ENCODE assay signal across 8 cellular contexts in the genomic region with DNA sequence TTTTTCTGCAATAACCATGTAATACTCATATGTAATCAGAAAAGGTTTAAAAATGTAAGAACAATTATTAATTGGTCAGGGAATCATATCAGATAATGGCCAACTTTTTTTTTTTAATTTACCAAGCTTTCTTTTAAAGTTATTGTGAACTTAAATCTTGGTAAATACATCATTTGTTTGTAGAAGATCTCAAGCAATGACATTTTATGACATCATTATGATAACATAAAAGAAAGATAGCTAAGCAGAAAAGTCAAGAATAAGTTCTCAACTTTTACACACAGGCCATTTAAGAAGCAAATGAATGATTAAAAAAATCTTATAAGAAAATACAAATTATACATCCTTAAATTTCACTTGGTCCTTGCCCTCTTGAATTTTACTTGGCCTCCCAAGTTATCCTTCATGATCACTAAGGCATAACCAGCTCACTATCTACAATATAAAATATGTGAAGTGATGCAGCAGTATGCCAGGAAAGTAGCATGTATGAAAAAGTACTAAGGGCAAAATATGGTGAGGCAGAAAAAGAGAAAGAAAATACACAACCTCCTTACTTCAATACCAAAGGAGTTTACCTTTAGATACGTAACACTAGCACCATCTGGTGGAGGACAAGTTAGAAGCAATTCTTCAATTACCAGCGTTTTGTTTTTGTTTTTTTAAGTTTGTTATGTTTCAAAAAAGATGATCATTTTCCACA.
DNase-seq lines count a peak whose midpoint lies in the region; ATAC-seq, FAIRE-seq and TF ChIP-seq lines count a peak whose summit lies in the region.

No MANE protein-coding gene starts in this region.

- peak; percentile 89 for FAIRE-seq in pancreas (lab: Jason Lieb, UNC)

- no peaks in the 10 kb centered on the region for H3K9me3 ChIP-seq in left ventricle myocardium inferior (replicated peaks)
- no peaks in the 10 kb centered on the region for H3K9me3 ChIP-seq in SJCRH30 (replicated peaks)
- H3K9me3 ChIP-seq in pancreas: no peaks in the 10 kb centered on the region

- 2 to 5% methylated on average over 2 of the region's 2 CpGs for WGBS in pancreas, 2 donors

- H3K27ac ChIP-seq in left ventricle myocardium inferior (replicated peaks): no peak overlapping the region
- H3K27ac ChIP-seq in SJCRH30: no peak overlapping the region
- H3K27ac ChIP-seq in pancreas: no peak overlapping the region

- H3K27me3 ChIP-seq in left ventricle myocardium inferior (ENCODE audit: low read depth) (no peaks in the 10 kb centered on the region), SJCRH30 (no peaks in the 10 kb centered on the region), pancreas (no peaks in the 10 kb centered on the region)

- no peaks in the 10 kb centered on the region for H3K4me1 ChIP-seq in left ventricle myocardium inferior
- peaks cover 5% of the 10 kb centered on the region; the same call in 1 of the 2 replicates for H3K4me1 ChIP-seq in SJCRH30
- H3K4me1 ChIP-seq in pancreas: no peaks in the 10 kb centered on the region

- TF ChIP-seq CTCF in left ventricle myocardium inferior (IDR thresholded peaks at IDR 0.05; ENCODE audit: borderline replicate concordance) (peak; percentile 84), pancreas (IDR thresholded peaks at IDR 0.05) (peak; percentile 49 to 71 (median 56))

- H3K4me3 ChIP-seq in left ventricle myocardium inferior (no peak overlapping the region), SJCRH30 (no peak overlapping the region), pancreas (no peak overlapping the region)

- H3K36me3 ChIP-seq in left ventricle myocardium inferior (no peaks in the 10 kb centered on the region), SJCRH30 (no peaks in the 10 kb centered on the region), pancreas (no peaks in the 10 kb centered on the region)

- DNase-seq in left ventricle myocardium inferior: no peak
- no peak for DNase-seq in Right ventricle myocardium inferior (ENCODE audit: missing footprints)
- peak; percentile 15 for DNase-seq in NCI-H1048 (lab: John Stamatoyannopoulos, UW)
- DNase-seq in SJCRH30: peak; percentile 44 to 84
- peak; percentile 73 for DNase-seq in fibroblast of gingiva (ENCODE audit: low read depth)
- DNase-seq in pancreas: peak in 2 of 6 donors; percentile 14 to 15
- DNase-seq in T1000 (lab: John Stamatoyannopoulos, UW): no peak

- ATAC-seq in Right ventricle myocardium inferior (no peak), pancreas (peak; percentile 69 to 86 (median 81)), HG02840 (IDR thresholded peaks at IDR 0.05; ENCODE audit: low FRiP score, unreplicated experiment) (no peak)

- intact Hi-C loops in left ventricle myocardium inferior (cut with micrococcal nuclease): no loop called here
- intact Hi-C loops in Right ventricle myocardium inferior (cut with DNase I): loop anchor here (1.0 kb wide), 1 partner anchor 513 kb away; no protein-coding TSS in a partner anchor
- intact Hi-C loops in pancreas (cut with DNase I): no loop called here

Comparison
In these comparisons a context has a peak if more than half of its experiments do, and no peak if none do; other contexts are left out.
1. DNase-seq: peak in NCI-H1048 (single experiment), SJCRH30 (2 of 2) and fibroblast of gingiva (single experiment); none in left ventricle myocardium inferior (single experiment), Right ventricle myocardium inferior (single experiment) and T1000 (single experiment).
2. ATAC-seq: peak in pancreas (4 of 4); none in Right ventricle myocardium inferior (single experiment) and HG02840 (single experiment).